In the genomic region with DNA sequence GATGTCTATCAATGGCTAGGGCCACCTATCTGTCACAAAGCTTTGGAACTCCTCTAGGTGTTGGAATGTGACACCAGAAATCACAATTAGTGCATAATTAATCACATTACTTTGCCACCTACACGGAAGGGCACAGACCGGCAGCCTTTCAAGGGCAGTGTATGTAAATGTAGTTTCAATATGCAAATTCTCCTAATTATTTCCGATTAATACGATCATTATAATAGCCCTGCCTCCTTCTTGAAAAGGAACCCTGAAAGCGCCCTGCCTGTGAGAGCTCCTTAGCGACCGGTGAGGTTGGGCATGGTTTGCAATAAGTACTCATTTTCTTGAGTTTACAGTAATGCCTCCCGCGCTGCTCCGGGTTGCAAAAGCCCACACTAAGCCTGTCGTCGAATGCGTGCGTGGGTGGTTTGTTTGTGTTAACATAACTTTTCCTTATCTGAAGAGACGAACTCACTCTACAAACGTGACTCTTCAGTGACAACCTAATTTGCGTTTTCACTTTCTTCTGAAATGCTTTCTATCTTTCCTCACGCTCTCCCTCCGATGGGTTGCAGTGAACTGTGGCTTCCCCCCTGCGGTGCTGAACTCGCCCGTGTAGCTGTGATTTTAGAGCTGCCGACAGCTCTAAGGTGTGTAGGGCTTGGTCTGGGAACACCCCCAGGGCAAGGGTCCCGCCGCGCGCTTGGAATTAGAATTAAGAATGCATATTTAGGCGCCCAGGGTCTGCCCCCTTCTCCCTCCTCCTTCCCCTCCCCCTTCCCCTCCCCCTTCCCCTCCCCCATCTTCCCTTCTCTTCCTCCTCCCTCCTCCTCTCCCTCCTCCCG, we compare ENCODE assay signal across 8 cellular contexts. TPM values are rescaled to one million over a fixed set of nuclear protein-coding genes. Genes with fewer than 3 reads are reported as not detected.
DNase-seq lines count a peak whose midpoint lies in the region; ATAC-seq and TF ChIP-seq lines count a peak whose summit lies in the region.

No MANE protein-coding gene starts in this region.

- peaks cover 0 to 13% (median 11%) of the 10 kb centered on the region in 4 donors for H3K4me1 ChIP-seq in Peyer's patch

- peak; percentile 76 to 85 for TF ChIP-seq POLR2A in Peyer's patch (IDR thresholded peaks at IDR 0.05)

- DNase-seq in COR-L47 (lab: John Stamatoyannopoulos, UW) (peak; percentile 80), KG1 (lab: John Stamatoyannopoulos, UW) (peak; percentile 70), Peyer's patch (peak; percentile 50 to 84 (median 79)), fibroblast of peridontal ligament (ENCODE audit: extremely low read depth) (peak; percentile 79), neural crest cell (ENCODE audit: low read depth, low spot score) (peak; percentile 41), superior temporal gyrus (ENCODE audit: extremely low spot score) (peak; percentile 77)
- DNase-seq in activated T-helper 1 cell treated with anti-CD3 and anti-CD28 coated beads, Interleukin-12 subunit alpha, Interleukin-12 subunit beta, Interleukin-2, Interleukin-4 antibody, amounts not matched to agents 30 ng/mL and 10 ng/mL and 1 ng/mL, durations not matched to agents 14 hours and 24 hours and 36 hours (ENCODE audit: low spot score), result peak; percentile 66

- peak overlapping the region; percentile 84 for H3K4me3 Mint-ChIP-seq in activated T-helper 1 cell treated with anti-CD3 and anti-CD28 coated beads, Interleukin-12 subunit alpha, Interleukin-12 subunit beta, Interleukin-2, Interleukin-4 antibody, amounts not matched to agents 30 ng/mL and 10 ng/mL and 1 ng/mL, durations not matched to agents 14 hours and 24 hours and 36 hours
- H3K4me3 Mint-ChIP-seq in neural crest cell, result peak overlapping the region; percentile 85

- H3K36me3 ChIP-seq in Peyer's patch, result no peaks in the 10 kb centered on the region

- no peaks in the 10 kb centered on the region for H3K27me3 ChIP-seq in Peyer's patch

- H3K36me3 Mint-ChIP-seq in activated T-helper 1 cell treated with anti-CD3 and anti-CD28 coated beads, Interleukin-12 subunit alpha, Interleukin-12 subunit beta, Interleukin-2, Interleukin-4 antibody, amounts not matched to agents 30 ng/mL and 10 ng/mL and 1 ng/mL, durations not matched to agents 14 hours and 24 hours and 36 hours (ENCODE audit: low read depth), result peaks cover 26% of the 10 kb centered on the region
- no peaks in the 10 kb centered on the region for H3K36me3 Mint-ChIP-seq in neural crest cell (ENCODE audit: low read depth)

- peak overlapping the region; percentile 88 for H3K27ac Mint-ChIP-seq in activated T-helper 1 cell treated with anti-CD3 and anti-CD28 coated beads, Interleukin-12 subunit alpha, Interleukin-12 subunit beta, Interleukin-2, Interleukin-4 antibody, amounts not matched to agents 30 ng/mL and 10 ng/mL and 1 ng/mL, durations not matched to agents 14 hours and 24 hours and 36 hours
- H3K27ac Mint-ChIP-seq in neural crest cell (ENCODE audit: unreplicated experiment), result no peak overlapping the region

- H3K27ac ChIP-seq in Peyer's patch, result peak overlapping the region; percentile 84 to 100 (median 96)

- intact Hi-C loops in activated T-helper 1 cell treated with anti-CD3 and anti-CD28 coated beads, Interleukin-12 subunit alpha, Interleukin-12 subunit beta, Interleukin-2, Interleukin-4 antibody, amounts not matched to agents 30 ng/mL and 10 ng/mL and 1 ng/mL, durations not matched to agents 14 hours and 24 hours and 36 hours (cut with micrococcal nuclease), result loop anchor here (1.0 to 10.0 kb wide), 17 partner anchors 73 to 1164 kb away; partner anchors contain the start of gene KIDINS220

- peak overlapping the region; percentile 50 to 95 (median 62) for H3K4me3 ChIP-seq in Peyer's patch

- no peaks in the 10 kb centered on the region for H3K9me3 Mint-ChIP-seq in activated T-helper 1 cell treated with anti-CD3 and anti-CD28 coated beads, Interleukin-12 subunit alpha, Interleukin-12 subunit beta, Interleukin-2, Interleukin-4 antibody, amounts not matched to agents 30 ng/mL and 10 ng/mL and 1 ng/mL, durations not matched to agents 14 hours and 24 hours and 36 hours
- H3K9me3 Mint-ChIP-seq in neural crest cell, result no peaks in the 10 kb centered on the region

- H3K27me3 Mint-ChIP-seq in activated T-helper 1 cell treated with anti-CD3 and anti-CD28 coated beads, Interleukin-12 subunit alpha, Interleukin-12 subunit beta, Interleukin-2, Interleukin-4 antibody, amounts not matched to agents 30 ng/mL and 10 ng/mL and 1 ng/mL, durations not matched to agents 14 hours and 24 hours and 36 hours (ENCODE audit: insufficient read depth), result peaks cover 20% of the 10 kb centered on the region
- H3K27me3 Mint-ChIP-seq in neural crest cell (ENCODE audit: low read depth), result peaks cover 64% of the 10 kb centered on the region

- TF ChIP-seq CTCF in Peyer's patch (IDR thresholded peaks at IDR 0.05) (peak in 2 of 6 experiments; percentile 13 to 25), neural crest cell (conservative IDR thresholded peaks at IDR 0.05) (no peak)

- H3K9me3 ChIP-seq in Peyer's patch, result no peaks in the 10 kb centered on the region

- H3K4me1 Mint-ChIP-seq in activated T-helper 1 cell treated with anti-CD3 and anti-CD28 coated beads, Interleukin-12 subunit alpha, Interleukin-12 subunit beta, Interleukin-2, Interleukin-4 antibody, amounts not matched to agents 30 ng/mL and 10 ng/mL and 1 ng/mL, durations not matched to agents 14 hours and 24 hours and 36 hours (ENCODE audit: low read depth), result peaks cover 42% of the 10 kb centered on the region
- peaks cover 62% of the 10 kb centered on the region for H3K4me1 Mint-ChIP-seq in neural crest cell

- no peak for ATAC-seq in HG02981 (IDR thresholded peaks at IDR 0.05; ENCODE audit: unreplicated experiment)

RNA-seq across cellular contexts. Expression of gene ID2, which starts 0.7 kb away (rescaled TPM):
- 100 to 1,000 TPM; 143 to 391 (median 188) TPM for total RNA-seq in Peyer's patch
- total RNA-seq in activated T-helper 1 cell treated with anti-CD3 and anti-CD28 coated beads, Interleukin-12 subunit alpha, Interleukin-12 subunit beta, Interleukin-2, Interleukin-4 antibody, amounts not matched to agents 30 ng/mL and 10 ng/mL and 1 ng/mL, durations not matched to agents 14 hours and 24 hours and 36 hours, result 301 and 306 TPM in 2 replicates
- 44.1 and 46.1 TPM in 2 replicates for total RNA-seq in neural crest cell
